19 cellular contexts compared by ENCODE assay signal in genomic region chr7:45211066-45211465, GRCh38. TPM values are rescaled to one million over a fixed set of nuclear protein-coding genes. Genes with fewer than 3 reads are reported as not detected.
DNase-seq lines count a peak whose midpoint lies in the region; ATAC-seq and TF ChIP-seq lines count a peak whose summit lies in the region.
"Had no signal": no experiment of that assay in that cellular context is flagged by ENCODE, and none has a peak within 500 bp of the region (broad histone marks: within the 10 kb centered on the region; RNA-seq: fewer than 3 reads in every experiment).

No MANE protein-coding gene starts in this region.

- peak; percentile 86 to 97 (median 92) for ATAC-seq in heart left ventricle
- peak; percentile 66 to 68 for ATAC-seq in lower lobe of right lung
- ATAC-seq in foreskin keratinocyte = no peak
- no peak for ATAC-seq in stimulated activated naive CD8-positive, alpha-beta T cell treated with anti-CD3 and anti-CD28 coated beads, Interleukin-15, amount 100 ng/mL, for 72 hours
- no peak for ATAC-seq in HG03469 (IDR thresholded peaks at IDR 0.05; ENCODE audit: unreplicated experiment)
- ATAC-seq: Panc1 had no signal

- no peak overlapping the region for H3K4me3 Mint-ChIP-seq in stimulated activated naive CD8-positive, alpha-beta T cell treated with anti-CD3 and anti-CD28 coated beads, Interleukin-15, amount 100 ng/mL, for 72 hours
- H3K4me3 Mint-ChIP-seq: HFFc6 had no signal

- peaks cover 5% of the 10 kb centered on the region for H3K27me3 ChIP-seq in adrenal gland
- peaks cover 0 to 21% (median 0%) of the 10 kb centered on the region in 9 donors for H3K27me3 ChIP-seq in heart left ventricle
- H3K27me3 ChIP-seq in lower lobe of right lung (ENCODE audit: low read depth) = peaks cover 6% of the 10 kb centered on the region
- H3K27me3 ChIP-seq in tibial nerve = no peaks in the 10 kb centered on the region
- peaks cover 48% of the 10 kb centered on the region for H3K27me3 ChIP-seq in foreskin keratinocyte

- H3K4me1 ChIP-seq in adrenal gland (replicated peaks in 1 of 2) = no peaks in the 10 kb centered on the region
- peaks cover 0 to 30% (median 12%) of the 10 kb centered on the region in 12 donors for H3K4me1 ChIP-seq in heart left ventricle
- H3K4me1 ChIP-seq in lower lobe of right lung = no peaks in the 10 kb centered on the region
- H3K4me1 ChIP-seq in tibial nerve = no peaks in the 10 kb centered on the region
- H3K4me1 ChIP-seq in foreskin keratinocyte = no peaks in the 10 kb centered on the region

- H3K4me1 Mint-ChIP-seq in stimulated activated naive CD8-positive, alpha-beta T cell treated with anti-CD3 and anti-CD28 coated beads, Interleukin-15, amount 100 ng/mL, for 72 hours = peaks cover 1% of the 10 kb centered on the region

- peak; percentile 38 to 53 for TF ChIP-seq EP300 in tibial nerve (IDR thresholded peaks at IDR 0.05)

- H3K36me3 ChIP-seq in adrenal gland (replicated peaks in 1 of 2) = no peaks in the 10 kb centered on the region
- H3K36me3 ChIP-seq in heart left ventricle = no peaks in the 10 kb centered on the region
- no peaks in the 10 kb centered on the region for H3K36me3 ChIP-seq in lower lobe of right lung
- H3K36me3 ChIP-seq in tibial nerve = no peaks in the 10 kb centered on the region
- H3K36me3 ChIP-seq: MG63 had no signal

- H3K27ac Mint-ChIP-seq in stimulated activated naive CD8-positive, alpha-beta T cell treated with anti-CD3 and anti-CD28 coated beads, Interleukin-15, amount 100 ng/mL, for 72 hours = no peak overlapping the region
- H3K27ac Mint-ChIP-seq: HFFc6 had no signal

- DNase-seq in adrenal gland (peak in 5 of 7 donors; percentile 15 to 71 (median 43)), heart left ventricle (peak in 4 of 5 donors; percentile 61 to 72 (median 66)), lower lobe of right lung (no peak), tibial nerve (ENCODE audit: low spot score in 2 of 2) (no peak), foreskin keratinocyte (no peak), NCI-H510A (lab: John Stamatoyannopoulos, UW) (no peak)
- DNase-seq in stimulated activated naive CD8-positive, alpha-beta T cell treated with anti-CD3 and anti-CD28 coated beads, Interleukin-15, amount 100 ng/mL, for 72 hours = no peak
- DNase-seq: C1 segment of cervical spinal cord, COR-L47, DMS153, EL, HFFc6, MG63, NCI-H1105, NCI-H1930, NCI-H2171 had no signal

- H3K27ac ChIP-seq in adrenal gland = peak overlapping the region in 1 of 5 donors; percentile 76
- peak overlapping the region in 10 of 12 donors; percentile 56 to 90 (median 74) for H3K27ac ChIP-seq in heart left ventricle
- H3K27ac ChIP-seq in lower lobe of right lung = peak overlapping the region; percentile 46
- H3K27ac ChIP-seq in tibial nerve = peak overlapping the region in 1 of 4 donors; percentile 7
- no peak overlapping the region for H3K27ac ChIP-seq in foreskin keratinocyte

- H3K9me3 ChIP-seq in adrenal gland (replicated peaks in 1 of 3) = no peaks in the 10 kb centered on the region
- peaks cover 0 to 3% (median 0%) of the 10 kb centered on the region in 12 donors for H3K9me3 ChIP-seq in heart left ventricle
- no peaks in the 10 kb centered on the region for H3K9me3 ChIP-seq in lower lobe of right lung
- H3K9me3 ChIP-seq in tibial nerve = no peaks in the 10 kb centered on the region
- H3K9me3 ChIP-seq: MG63 had no signal

- 40 to 53% (median 46%) methylated on average over 4 of the region's 4 CpGs for WGBS in adrenal gland, 4 donors
- WGBS in heart left ventricle, 4 donors = 37 to 56% (median 44%) methylated on average over 4 of the region's 4 CpGs
- 49 to 55% methylated on average over 3 to 4 of the region's 4 CpGs for WGBS in tibial nerve, 2 donors

- TF ChIP-seq CTCF in adrenal gland (IDR thresholded peaks at IDR 0.05) = no peak
- TF ChIP-seq CTCF in heart left ventricle (IDR thresholded peaks at IDR 0.05) = no peak
- no peak for TF ChIP-seq CTCF in lower lobe of right lung (IDR thresholded peaks at IDR 0.05)
- no peak for TF ChIP-seq CTCF in tibial nerve (IDR thresholded peaks at IDR 0.05)
- no peak for TF ChIP-seq CTCF in foreskin keratinocyte (conservative IDR thresholded peaks at IDR 0.05)

- no peak for TF ChIP-seq POLR2A in adrenal gland (IDR thresholded peaks at IDR 0.05)
- TF ChIP-seq POLR2A in heart left ventricle (IDR thresholded peaks at IDR 0.05) = no peak
- TF ChIP-seq POLR2A in tibial nerve (IDR thresholded peaks at IDR 0.05) = no peak

- H3K4me3 ChIP-seq in adrenal gland (no peak overlapping the region), heart left ventricle (no peak overlapping the region), lower lobe of right lung (no peak overlapping the region), tibial nerve (no peak overlapping the region)
- H3K4me3 ChIP-seq: MG63 had no signal

- intact Hi-C loops in adrenal gland (cut with DNase I) = no loop called here
- intact Hi-C loops in heart left ventricle (cut with DNase I) = loop anchor here in 4 of 10 donors (1.0 to 5.0 kb wide), 5 partner anchors 28 to 54 kb away; partner anchors contain the start of gene RAMP3 (in 1 of the 4)
- intact Hi-C loops in lower lobe of right lung (cut with DNase I) = no loop called here

- H3K27me3 Mint-ChIP-seq in stimulated activated naive CD8-positive, alpha-beta T cell treated with anti-CD3 and anti-CD28 coated beads, Interleukin-15, amount 100 ng/mL, for 72 hours = peaks cover 91% of the 10 kb centered on the region

- H3K9me3 Mint-ChIP-seq in stimulated activated naive CD8-positive, alpha-beta T cell treated with anti-CD3 and anti-CD28 coated beads, Interleukin-15, amount 100 ng/mL, for 72 hours = peaks cover 0 to 4% of the 10 kb centered on the region in 2 donors
- H3K9me3 Mint-ChIP-seq: HFFc6 had no signal

RNA-seq across cellular contexts. Expression of gene RAMP3, which starts 53.5 kb away (rescaled TPM):
- 100 to 1,000 TPM in 1 of 8 donors, 10 to 100 TPM in 7; 39.6 to 134 (median 44.3) TPM for total RNA-seq in adrenal gland
- polyA plus RNA-seq in adrenal gland = 10 to 100 TPM; 13.1 to 57.7 (median 33.2) TPM
- total RNA-seq in heart left ventricle = 100 to 1,000 TPM in 1 of 9 donors, 10 to 100 TPM in 8; 19.2 to 107 (median 38.8) TPM
- 10 to 100 TPM; 43.2 to 47.5 TPM for polyA plus RNA-seq in heart left ventricle
- 183 TPM for total RNA-seq in lower lobe of right lung
- 100 to 1,000 TPM in 3 of 4 donors, 10 to 100 TPM in 1; 31.6 to 117 (median 112) TPM for total RNA-seq in tibial nerve
- total RNA-seq in foreskin keratinocyte = not detected in 2 replicates
- polyA plus RNA-seq in foreskin keratinocyte = not detected in 2 replicates
- total RNA-seq: HFFc6, NCI-H460 had no signal

Comparison
In these comparisons a context has a peak if more than half of its experiments do, and no peak if none do; other contexts are left out.
1. DNase-seq: peak in adrenal gland (5 of 7) and heart left ventricle (4 of 5); none in lower lobe of right lung (single experiment), tibial nerve (0 of 2), foreskin keratinocyte (0 of 2), stimulated activated naive CD8-positive, alpha-beta T cell treated with anti-CD3 and anti-CD28 coated beads, Interleukin-15, amount 100 ng/mL, for 72 hours (0 of 2) and NCI-H510A (single experiment).
2. ATAC-seq: peak in heart left ventricle (4 of 4) and lower lobe of right lung (2 of 2); none in foreskin keratinocyte (single experiment), stimulated activated naive CD8-positive, alpha-beta T cell treated with anti-CD3 and anti-CD28 coated beads, Interleukin-15, amount 100 ng/mL, for 72 hours (single experiment) and HG03469 (single experiment).
3. RNA of gene RAMP3, which starts 53.5 kb away (total RNA-seq): 183 TPM in lower lobe of right lung (single experiment), 31.6 to 117 TPM in tibial nerve, 39.6 to 134 TPM in adrenal gland and 19.2 to 107 TPM in heart left ventricle; not detected in foreskin keratinocyte; every median in the first group is over 10 times any median in the second.